Comparison of ENCODE assay signal across 16 cellular contexts in genomic region chr4:11585506-11585905, GRCh38.
A peak's percentile ranks its signal among the peaks of the same experiment; 100 is the strongest.
DNase-seq lines count a peak whose midpoint lies in the region; FAIRE-seq and TF ChIP-seq lines count a peak whose summit lies in the region.
"Had no signal": no experiment of that assay in that cellular context is flagged by ENCODE, and none has a peak within 500 bp of the region (broad histone marks: within the 10 kb centered on the region; RNA-seq: fewer than 3 reads in every experiment).

No MANE protein-coding gene starts in this region.

- no peaks in the 10 kb centered on the region for H3K36me3 Mint-ChIP-seq in activated naive CD8-positive, alpha-beta T cell treated with anti-CD3 and anti-CD28 coated beads for 36 hours

- peak; percentile 33 for DNase-seq in Ammon's horn (ENCODE audit: low spot score)
- peak; percentile 11 for DNase-seq in NCI-H1092 (lab: John Stamatoyannopoulos, UW)
- DNase-seq in SHP77 (lab: John Stamatoyannopoulos, UW), result peak; percentile 41 to 42
- DNase-seq in keratinocyte (ENCODE audit: low read depth, low spot score), result no peak
- no peak for DNase-seq in NCI-H1694 (lab: John Stamatoyannopoulos, UW)
- no peak for DNase-seq in activated naive CD8-positive, alpha-beta T cell treated with anti-CD3 and anti-CD28 coated beads for 36 hours
- no peak for DNase-seq in foreskin melanocyte
- DNase-seq in stimulated activated CD4-positive, alpha-beta T cell treated with anti-CD3 and anti-CD28 coated beads, Interleukin-15, amount 100 ng/mL, for 24 hours, result no peak
- DNase-seq: activated CD8-positive, alpha-beta T cell treated with anti-CD3 and anti-CD28 coated beads for 36 hours; activated gamma-delta T cell treated with Interleukin-2 at 50 U/mL for 16 hours; GOT3; midbrain; MM.1S; stimulated activated CD4-positive, alpha-beta T cell treated with anti-CD3 and anti-CD28 coated beads, Interleukin-2, amount 100 ng/mL, for 24 hours had no signal

- H3K27me3 Mint-ChIP-seq in activated naive CD8-positive, alpha-beta T cell treated with anti-CD3 and anti-CD28 coated beads for 36 hours, result peaks cover 16% of the 10 kb centered on the region

- peaks cover 6% of the 10 kb centered on the region for H3K4me1 ChIP-seq in keratinocyte (ENCODE audit: control insufficient read depth, extremely low read depth, insufficient read depth, low read length)

- no peaks in the 10 kb centered on the region for H4K20me1 ChIP-seq in keratinocyte (ENCODE audit: control insufficient read depth, extremely low read depth, insufficient read depth, low read length)

- H3K79me2 ChIP-seq in keratinocyte (ENCODE audit: control insufficient read depth, insufficient read depth, low read length), result no peaks in the 10 kb centered on the region

- no peaks in the 10 kb centered on the region for H3K9me1 ChIP-seq in keratinocyte (ENCODE audit: control insufficient read depth, extremely low read depth, insufficient read depth, low read length)

- H3K4me2 ChIP-seq in keratinocyte (ENCODE audit: control insufficient read depth, extremely low read depth, insufficient read depth, low read depth, low read length), result no peak overlapping the region

- H2AFZ ChIP-seq in keratinocyte (ENCODE audit: control insufficient read depth, low read length), result no peak overlapping the region

- H3K9me3 ChIP-seq in keratinocyte (ENCODE audit: control insufficient read depth, low read depth, low read length), result no peaks in the 10 kb centered on the region
- H3K9me3 ChIP-seq: vagina had no signal

- H3K4me1 Mint-ChIP-seq in activated naive CD8-positive, alpha-beta T cell treated with anti-CD3 and anti-CD28 coated beads for 36 hours, result no peaks in the 10 kb centered on the region

- peaks cover 12% of the 10 kb centered on the region for H3K9me3 Mint-ChIP-seq in activated naive CD8-positive, alpha-beta T cell treated with anti-CD3 and anti-CD28 coated beads for 36 hours

- no peak overlapping the region for H3K9ac ChIP-seq in keratinocyte (ENCODE audit: control insufficient read depth, extremely low read depth, insufficient read depth, low read length)

- H3K36me3 ChIP-seq in keratinocyte (ENCODE audit: control insufficient read depth in 2 of 2, extremely low read depth in 1 of 2, insufficient read depth in 2 of 2, low read length in 2 of 2), result no peaks in the 10 kb centered on the region
- H3K36me3 ChIP-seq: vagina had no signal

- no peak overlapping the region for H3K4me3 ChIP-seq in keratinocyte (ENCODE audit: control insufficient read depth in 2 of 3, extremely low read depth in 1 of 3, insufficient read depth in 2 of 3, low read depth in 1 of 3, low read length in 3 of 3)
- H3K4me3 ChIP-seq: vagina had no signal

- H3K27ac Mint-ChIP-seq in activated naive CD8-positive, alpha-beta T cell treated with anti-CD3 and anti-CD28 coated beads for 36 hours, result no peak overlapping the region
- H3K27ac Mint-ChIP-seq: activated CD8-positive, alpha-beta T cell treated with anti-CD3 and anti-CD28 coated beads for 36 hours; T-helper 1 cell treated with Interleukin-12 subunit alpha and Interleukin-12 subunit beta and Interleukin-4 antibody, amounts not matched to agents 30 μg/mL and 1 μg/mL, for 36 hours had no signal

- no peak overlapping the region for H3K4me3 Mint-ChIP-seq in activated naive CD8-positive, alpha-beta T cell treated with anti-CD3 and anti-CD28 coated beads for 36 hours
- H3K4me3 Mint-ChIP-seq: activated CD8-positive, alpha-beta T cell treated with anti-CD3 and anti-CD28 coated beads for 36 hours; T-helper 1 cell treated with Interleukin-12 subunit alpha and Interleukin-12 subunit beta and Interleukin-4 antibody, amounts not matched to agents 30 μg/mL and 1 μg/mL, for 36 hours had no signal

- no peaks in the 10 kb centered on the region for H3K27me3 ChIP-seq in keratinocyte (ENCODE audit: control insufficient read depth, extremely low read depth, insufficient read depth, low read length)
- H3K27me3 ChIP-seq: vagina had no signal

- no peak for TF ChIP-seq CTCF in keratinocyte (optimal IDR thresholded peaks at IDR 0.05 in 1 of 3, IDR thresholded peaks at IDR 0.05 in 1 of 3, conservative IDR thresholded peaks at IDR 0.05 in 1 of 3; ENCODE audit: extremely low read depth in 1 of 3, insufficient read depth in 2 of 3, low read length in 3 of 3)

- H3K27ac ChIP-seq in keratinocyte (ENCODE audit: control insufficient read depth, insufficient read depth, low read length), result no peak overlapping the region
- H3K27ac ChIP-seq: vagina had no signal

- dilution Hi-C loops in keratinocyte (cut with MboI; ENCODE audit: extremely low pct_ligation_motif_present, low sequenced_read_pairs), result no loop called here

- peak; percentile 83 for FAIRE-seq in keratinocyte (lab: Jason Lieb, UNC)

Comparison
In these comparisons a context has a peak if more than half of its experiments do, and no peak if none do; other contexts are left out.
1. DNase-seq: peak in Ammon's horn (single experiment), NCI-H1092 (single experiment) and SHP77 (2 of 2); none in keratinocyte (single experiment), NCI-H1694 (single experiment), activated naive CD8-positive, alpha-beta T cell treated with anti-CD3 and anti-CD28 coated beads for 36 hours (single experiment), foreskin melanocyte (single experiment) and stimulated activated CD4-positive, alpha-beta T cell treated with anti-CD3 and anti-CD28 coated beads, Interleukin-15, amount 100 ng/mL, for 24 hours (single experiment).